In the genomic region with DNA sequence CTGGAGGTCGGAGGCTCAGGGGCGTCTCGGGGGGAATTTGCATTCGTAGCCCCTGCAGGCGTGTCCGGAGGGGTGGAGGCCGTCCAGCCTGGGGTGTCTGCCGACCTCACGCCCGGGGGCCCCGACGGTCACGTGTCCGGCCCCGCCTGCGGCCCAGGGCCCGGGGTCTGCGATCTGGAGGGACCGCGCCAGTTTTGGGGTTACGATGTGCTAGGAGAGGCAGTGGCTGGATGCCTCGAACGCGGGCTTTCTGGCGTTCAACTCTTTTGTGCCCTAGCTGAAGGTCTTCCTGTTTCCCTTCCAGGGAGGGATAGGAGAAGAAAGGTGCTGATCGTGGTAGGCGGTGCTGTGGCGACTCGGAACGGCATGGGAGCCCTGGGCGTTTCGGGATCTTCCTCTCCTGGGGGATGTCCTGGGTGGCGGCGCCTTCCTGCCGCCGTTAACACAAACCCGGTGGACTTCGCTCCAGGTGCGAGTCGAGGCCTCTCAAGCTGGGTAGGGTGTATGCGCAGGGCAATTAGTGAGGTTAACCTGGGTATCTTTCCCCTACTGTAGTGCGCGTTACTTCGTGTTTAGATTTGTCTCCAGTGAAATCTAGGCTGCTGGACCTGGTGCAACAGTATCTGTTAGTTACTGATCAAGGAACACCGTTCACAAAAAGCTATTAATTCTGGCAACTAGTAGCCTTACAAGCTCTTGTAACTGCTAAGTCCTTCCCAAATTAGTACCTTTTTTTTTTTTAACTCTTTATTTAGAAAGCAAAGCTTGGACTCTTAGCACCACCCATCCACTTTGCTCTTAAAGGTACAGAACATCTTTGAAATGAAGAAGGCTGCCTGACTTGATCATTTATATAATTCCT, we compare ENCODE assay signal across 8 cellular contexts. TPM values are rescaled to one million over a fixed set of nuclear protein-coding genes. Genes with fewer than 3 reads are reported as not detected.
DNase-seq lines count a peak whose midpoint lies in the region; ATAC-seq and TF ChIP-seq lines count a peak whose summit lies in the region.

No MANE protein-coding gene starts in this region.

- no peaks in the 10 kb centered on the region for H3K36me3 ChIP-seq in ovary

- TF ChIP-seq POLR2A in ovary (IDR thresholded peaks at IDR 0.05) = no peak

- H3K4me1 ChIP-seq in foreskin keratinocyte (peaks cover 9% of the 10 kb centered on the region), ovary (ENCODE audit: insufficient read depth) (peaks cover 10% of the 10 kb centered on the region)

- TF ChIP-seq EP300 in ovary (IDR thresholded peaks at IDR 0.05) = no peak

- H3K4me3 ChIP-seq in ovary = peak overlapping the region; percentile 94

- TF ChIP-seq CTCF in foreskin keratinocyte (conservative IDR thresholded peaks at IDR 0.05) (no peak), ovary (IDR thresholded peaks at IDR 0.05) (no peak)

- DNase-seq in AML-193 (lab: John Stamatoyannopoulos, UW) (peak; percentile 26 to 35), NCI-H748 (lab: John Stamatoyannopoulos, UW; ENCODE audit: unreplicated experiment) (peak; percentile 80), activated T-helper 1 cell treated with Interleukin-2 at 50 U/mL for 16 hours (ENCODE audit: low read depth) (peak; percentile 1), foreskin keratinocyte (peak in 1 of 2 donors; percentile 49), ovary (peak in 2 of 5 donors; percentile 38 to 67)

- H3K27ac ChIP-seq in foreskin keratinocyte = no peak overlapping the region
- peak overlapping the region; percentile 43 to 89 for H3K27ac ChIP-seq in ovary

- intact Hi-C loops in ovary (cut with DNase I) = no loop called here

- H3K27me3 ChIP-seq in foreskin keratinocyte (no peaks in the 10 kb centered on the region), ovary (no peaks in the 10 kb centered on the region)

- no peaks in the 10 kb centered on the region for H3K9me3 ChIP-seq in ovary

- 0 to 1% (median 1%) methylated on average over 39 to 45 of the region's 45 CpGs for WGBS in ovary, 3 donors

- ATAC-seq in GM19467 (IDR thresholded peaks at IDR 0.05; ENCODE audit: unreplicated experiment) (peak; percentile 1), foreskin keratinocyte (peak; percentile 25), HG02798 (IDR thresholded peaks at IDR 0.05; ENCODE audit: poor library complexity, unreplicated experiment) (no peak), GM19452 (IDR thresholded peaks at IDR 0.05; ENCODE audit: unreplicated experiment) (no peak)

RNA-seq across cellular contexts. Expression of a gene that starts 1.3 kb away (rescaled TPM):
- total RNA-seq in foreskin keratinocyte = 28.3 and 32.8 TPM in 2 replicates
- 12.2 and 15.1 TPM in 2 replicates for polyA plus RNA-seq in foreskin keratinocyte
- total RNA-seq in ovary = 10 to 100 TPM; 20.0 to 45.2 (median 34.1) TPM
- polyA plus RNA-seq in ovary = 10 to 100 TPM; 21.5 to 30.4 TPM

Comparison
In these comparisons a context has a peak if more than half of its experiments do, and no peak if none do; other contexts are left out.
1. ATAC-seq: peak in GM19467 (single experiment) and foreskin keratinocyte (single experiment); none in HG02798 (single experiment) and GM19452 (single experiment).